Comparison of ENCODE assay signal across 19 cellular contexts in genomic region chr14:90674043-90674670, GRCh38.
A peak's percentile ranks its signal among the peaks of the same experiment; 100 is the strongest.
DNase-seq lines count a peak whose midpoint lies in the region; TF ChIP-seq lines count a peak whose summit lies in the region.
"Had no signal": no experiment of that assay in that cellular context is flagged by ENCODE, and none has a peak within 500 bp of the region (broad histone marks: within the 10 kb centered on the region; RNA-seq: fewer than 3 reads in every experiment).

No MANE protein-coding gene starts in this region.

- WGBS in esophagus muscularis mucosa: 90% methylated on average over 8 of the region's 8 CpGs

- TF ChIP-seq POLR2A in esophagus muscularis mucosa (IDR thresholded peaks at IDR 0.05; ENCODE audit: low read depth): no peak

- peaks cover 27 to 62% (median 57%) of the 10 kb centered on the region in 4 donors for H3K4me1 ChIP-seq in esophagus muscularis mucosa
- peaks cover 36 to 61% (median 43%) of the 10 kb centered on the region in 3 donors for H3K4me1 ChIP-seq in skeletal muscle tissue (ENCODE audit: control insufficient read depth in 3 of 3, insufficient read depth in 3 of 3, low read length in 3 of 3)
- H3K4me1 ChIP-seq: thyroid gland had no signal

- H3K27me3 ChIP-seq in esophagus muscularis mucosa (no peaks in the 10 kb centered on the region), skeletal muscle tissue (ENCODE audit: control insufficient read depth in 3 of 3, insufficient read depth in 3 of 3, low read length in 3 of 3) (no peaks in the 10 kb centered on the region)
- H3K27me3 ChIP-seq: brain microvascular endothelial cell, thyroid gland had no signal

- H3K4me3 ChIP-seq in esophagus muscularis mucosa: no peak overlapping the region
- H3K4me3 ChIP-seq in skeletal muscle tissue (ENCODE audit: low read length in 3 of 3): no peak overlapping the region
- H3K4me3 ChIP-seq: thyroid gland had no signal

- H3K27ac ChIP-seq in esophagus muscularis mucosa (replicated peaks in 1 of 4) (peak overlapping the region in 3 of 4 donors; percentile 30 to 78 (median 78)), skeletal muscle tissue (ENCODE audit: low read depth, low read length) (peak overlapping the region; percentile 94)
- H3K27ac ChIP-seq: brain microvascular endothelial cell, RWPE1, thyroid gland had no signal

- H3K9me3 ChIP-seq in esophagus muscularis mucosa: no peaks in the 10 kb centered on the region
- H3K9me3 ChIP-seq in skeletal muscle tissue (ENCODE audit: control insufficient read depth in 3 of 3, low read length in 3 of 3): no peaks in the 10 kb centered on the region
- H3K9me3 ChIP-seq: thyroid gland had no signal

- intact Hi-C loops in esophagus muscularis mucosa (cut with DNase I): no loop called here

- peak; percentile 42 to 66 for DNase-seq in Kasumi-1 (lab: John Stamatoyannopoulos, UW)
- DNase-seq in NOMO-1 treated with dmso at 0.1 percent for 144 hours (lab: John Stamatoyannopoulos, UW; ENCODE audit: unreplicated experiment): peak; percentile 18
- DNase-seq in esophagus muscularis mucosa (ENCODE audit: extremely low spot score): no peak
- no peak for DNase-seq in activated gamma-delta T cell treated with Interleukin-2 at 50 U/mL for 16 hours
- no peak for DNase-seq in globus pallidus (ENCODE audit: low spot score)
- DNase-seq in NCI-H1417 treated with DMSO at 0.1 percent for 48 hours (lab: John Stamatoyannopoulos, UW): no peak
- DNase-seq: activated CD4-positive, alpha-beta T cell treated with anti-CD3 and anti-CD28 coated beads for 36 hours; activated naive CD4-positive, alpha-beta T cell treated with anti-CD3 and anti-CD28 coated beads for 36 hours; brain microvascular endothelial cell; DMS53; kidney; NCI-H2107; occipital lobe; stimulated activated CD4-positive, alpha-beta T cell treated with anti-CD3 and anti-CD28 coated beads, Interleukin-4, amount 100 ng/mL, for 1 hour; stimulated activated CD8-positive, alpha-beta memory T cell treated with anti-CD3 and anti-CD28 coated beads, Interleukin-4, amount 100 ng/mL, for 48 hours; T-helper 2 cell; thyroid gland had no signal

- no peak for TF ChIP-seq EP300 in esophagus muscularis mucosa (IDR thresholded peaks at IDR 0.05)

- TF ChIP-seq CTCF in esophagus muscularis mucosa (IDR thresholded peaks at IDR 0.05): no peak

- H3K36me3 ChIP-seq in esophagus muscularis mucosa (peaks cover 0 to 24% (median 0%) of the 10 kb centered on the region in 4 donors), skeletal muscle tissue (ENCODE audit: control insufficient read depth in 3 of 3, insufficient read depth in 3 of 3, low read length in 3 of 3) (peaks cover 0 to 9% (median 4%) of the 10 kb centered on the region in 3 donors)
- H3K36me3 ChIP-seq: brain microvascular endothelial cell, thyroid gland had no signal

- peak overlapping the region in 1 of 3 donors; percentile 58 for H3K9ac ChIP-seq in skeletal muscle tissue (ENCODE audit: low read depth in 1 of 3, low read length in 3 of 3)

Comparison
In these comparisons a context has a peak if more than half of its experiments do, and no peak if none do; other contexts are left out.
1. DNase-seq: peak in Kasumi-1 (2 of 2) and NOMO-1 treated with dmso at 0.1 percent for 144 hours (single experiment); none in esophagus muscularis mucosa (single experiment), activated gamma-delta T cell treated with Interleukin-2 at 50 U/mL for 16 hours (single experiment), globus pallidus (single experiment) and NCI-H1417 treated with DMSO at 0.1 percent for 48 hours (single experiment).